ENCODE assay signal across 18 cellular contexts in genomic region chr1:59521456-59521855, GRCh38.
DNase-seq lines count a peak whose midpoint lies in the region; ATAC-seq and TF ChIP-seq lines count a peak whose summit lies in the region.
"Had no signal": no experiment of that assay in that cellular context is flagged by ENCODE, and none has a peak within 500 bp of the region (broad histone marks: within the 10 kb centered on the region; RNA-seq: fewer than 3 reads in every experiment).

No MANE protein-coding gene starts in this region.

- H3K36me3 ChIP-seq in adipocyte (ENCODE audit: control insufficient read depth, insufficient read depth, low read length, severe bottlenecking) (no peaks in the 10 kb centered on the region), gastroesophageal sphincter (peaks cover 0 to 4% of the 10 kb centered on the region in 2 donors), transverse colon (no peaks in the 10 kb centered on the region)
- H3K36me3 ChIP-seq: BE2C, WERI-Rb-1 had no signal

- TF ChIP-seq POLR2A in gastroesophageal sphincter (IDR thresholded peaks at IDR 0.05): no peak
- TF ChIP-seq POLR2A in transverse colon (IDR thresholded peaks at IDR 0.05): no peak
- no peak for TF ChIP-seq POLR2A in lower leg skin (IDR thresholded peaks at IDR 0.05)

- no peak overlapping the region for H3K4me3 Mint-ChIP-seq in osteocyte (ENCODE audit: unreplicated experiment)
- H3K4me3 Mint-ChIP-seq in stimulated activated naive CD8-positive, alpha-beta T cell treated with anti-CD3 and anti-CD28 coated beads, Interleukin-15, amount 100 ng/mL, for 72 hours: no peak overlapping the region
- H3K4me3 Mint-ChIP-seq: activated CD8-positive, alpha-beta T cell treated with anti-CD3 and anti-CD28 coated beads for 36 hours; activated T-helper 17 cell treated with anti-CD3 and anti-CD28 coated beads, Interleukin-2, amount 50 U/mL, for 72 hours; natural killer cell treated with Interleukin-12 subunit alpha and Interleukin-12 subunit beta and Interleukin-15 and Interleukin-18, amount 100 ng/mL, for 72 hours had no signal

- DNase-seq in adipocyte (ENCODE audit: low read depth) (no peak), osteocyte (ENCODE audit: extremely low spot score, unreplicated experiment) (no peak), transverse colon (no peak), COR-L47 (lab: John Stamatoyannopoulos, UW) (no peak), lower leg skin (ENCODE audit: low spot score in 2 of 2) (no peak)
- DNase-seq in stimulated activated naive CD8-positive, alpha-beta T cell treated with anti-CD3 and anti-CD28 coated beads, Interleukin-15, amount 100 ng/mL, for 72 hours: no peak
- DNase-seq: activated CD8-positive, alpha-beta T cell treated with anti-CD3 and anti-CD28 coated beads for 36 hours; BE2C; cortex of kidney; DMS 273 treated with DMSO at 0.1 percent for 48 hours; head of caudate nucleus; stimulated activated naive CD4-positive, alpha-beta T cell; WERI-Rb-1 had no signal

- no peaks in the 10 kb centered on the region for H3K27me3 ChIP-seq in adipocyte (replicated peaks; ENCODE audit: control insufficient read depth, insufficient read depth, low read length)
- no peaks in the 10 kb centered on the region for H3K27me3 ChIP-seq in gastroesophageal sphincter
- no peaks in the 10 kb centered on the region for H3K27me3 ChIP-seq in transverse colon
- H3K27me3 ChIP-seq: BE2C had no signal

- no peaks in the 10 kb centered on the region for H3K36me3 Mint-ChIP-seq in osteocyte (ENCODE audit: unreplicated experiment)
- H3K36me3 Mint-ChIP-seq: natural killer cell treated with Interleukin-12 subunit alpha and Interleukin-12 subunit beta and Interleukin-15 and Interleukin-18, amount 100 ng/mL, for 72 hours had no signal

- H3K4me3 ChIP-seq in adipocyte (ENCODE audit: low read length) (peak overlapping the region; percentile 4), gastroesophageal sphincter (no peak overlapping the region), transverse colon (no peak overlapping the region), lower leg skin (ENCODE audit: low read depth, poor library complexity, severe bottlenecking) (no peak overlapping the region)
- H3K4me3 ChIP-seq: K562 had no signal

- in situ Hi-C loops in transverse colon (cut with MboI; ENCODE audit: low pct_ligation_motif_present in 1 of 4, low pct_unique_long_range_greater_than_20kb in 1 of 4, low sequenced_read_pairs in 3 of 4): no loop called here

- peak overlapping the region; percentile 11 to 77 (median 76) for H3K27ac ChIP-seq in gastroesophageal sphincter
- H3K27ac ChIP-seq in transverse colon: peak overlapping the region; percentile 46 to 58 (median 46)
- H3K27ac ChIP-seq: HL-60, WERI-Rb-1 had no signal

- H3K9ac ChIP-seq in adipocyte (ENCODE audit: low read length): peak overlapping the region; percentile 52

- peaks cover 28% of the 10 kb centered on the region for H3K4me1 ChIP-seq in adipocyte (ENCODE audit: control insufficient read depth, insufficient read depth, low read length)
- peaks cover 8 to 37% (median 15%) of the 10 kb centered on the region in 3 donors for H3K4me1 ChIP-seq in gastroesophageal sphincter
- peaks cover 4 to 15% (median 12%) of the 10 kb centered on the region in 4 donors for H3K4me1 ChIP-seq in transverse colon
- H3K4me1 ChIP-seq: BE2C had no signal

- TF ChIP-seq CTCF in gastroesophageal sphincter (IDR thresholded peaks at IDR 0.05): no peak
- TF ChIP-seq CTCF in osteocyte (IDR thresholded peaks at IDR 0.05): no peak
- TF ChIP-seq CTCF in transverse colon (IDR thresholded peaks at IDR 0.05): no peak
- no peak for TF ChIP-seq CTCF in lower leg skin (IDR thresholded peaks at IDR 0.05)

- H3K9me3 Mint-ChIP-seq in osteocyte (ENCODE audit: unreplicated experiment): no peaks in the 10 kb centered on the region
- H3K9me3 Mint-ChIP-seq in stimulated activated naive CD8-positive, alpha-beta T cell treated with anti-CD3 and anti-CD28 coated beads, Interleukin-15, amount 100 ng/mL, for 72 hours: no peaks in the 10 kb centered on the region
- H3K9me3 Mint-ChIP-seq: activated CD8-positive, alpha-beta T cell treated with anti-CD3 and anti-CD28 coated beads for 36 hours; activated T-helper 17 cell treated with anti-CD3 and anti-CD28 coated beads, Interleukin-2, amount 50 U/mL, for 72 hours; natural killer cell treated with Interleukin-12 subunit alpha and Interleukin-12 subunit beta and Interleukin-15 and Interleukin-18, amount 100 ng/mL, for 72 hours had no signal

- 59 to 100% methylated on average over 1 to 2 of the region's 2 CpGs for WGBS in gastroesophageal sphincter (ENCODE audit: low coverage in 1 of 2), 2 donors
- WGBS in transverse colon (ENCODE audit: low coverage in 1 of 2), 2 donors: 68 to 86% methylated on average over 1 to 2 of the region's 2 CpGs
- WGBS in lower leg skin, 2 donors: 70 to 84% methylated on average over 2 of the region's 2 CpGs

- H3K27ac Mint-ChIP-seq in osteocyte (ENCODE audit: unreplicated experiment): peak overlapping the region; percentile 70
- no peak overlapping the region for H3K27ac Mint-ChIP-seq in stimulated activated naive CD8-positive, alpha-beta T cell treated with anti-CD3 and anti-CD28 coated beads, Interleukin-15, amount 100 ng/mL, for 72 hours
- H3K27ac Mint-ChIP-seq: activated CD8-positive, alpha-beta T cell treated with anti-CD3 and anti-CD28 coated beads for 36 hours; activated T-helper 17 cell treated with anti-CD3 and anti-CD28 coated beads, Interleukin-2, amount 50 U/mL, for 72 hours; natural killer cell treated with Interleukin-12 subunit alpha and Interleukin-12 subunit beta and Interleukin-15 and Interleukin-18, amount 100 ng/mL, for 72 hours had no signal

- intact Hi-C loops in transverse colon (cut with DNase I; ENCODE audit: low total_unique reads): no loop called here
- intact Hi-C loops in lower leg skin (cut with DNase I; ENCODE audit: low total_unique reads): no loop called here

- no peaks in the 10 kb centered on the region for H3K27me3 Mint-ChIP-seq in osteocyte (ENCODE audit: unreplicated experiment)
- no peaks in the 10 kb centered on the region for H3K27me3 Mint-ChIP-seq in stimulated activated naive CD8-positive, alpha-beta T cell treated with anti-CD3 and anti-CD28 coated beads, Interleukin-15, amount 100 ng/mL, for 72 hours
- H3K27me3 Mint-ChIP-seq: activated CD8-positive, alpha-beta T cell treated with anti-CD3 and anti-CD28 coated beads for 36 hours; activated T-helper 17 cell treated with anti-CD3 and anti-CD28 coated beads, Interleukin-2, amount 50 U/mL, for 72 hours; natural killer cell treated with Interleukin-12 subunit alpha and Interleukin-12 subunit beta and Interleukin-15 and Interleukin-18, amount 100 ng/mL, for 72 hours had no signal

- no peak for ATAC-seq in gastroesophageal sphincter
- no peak for ATAC-seq in stimulated activated naive CD8-positive, alpha-beta T cell treated with anti-CD3 and anti-CD28 coated beads, Interleukin-15, amount 100 ng/mL, for 72 hours
- ATAC-seq: activated CD8-positive, alpha-beta T cell treated with anti-CD3 and anti-CD28 coated beads for 36 hours; activated T-helper 17 cell treated with anti-CD3 and anti-CD28 coated beads, Interleukin-2, amount 50 U/mL, for 72 hours; K562; natural killer cell treated with Interleukin-12 subunit alpha and Interleukin-12 subunit beta and Interleukin-15 and Interleukin-18, amount 100 ng/mL, for 72 hours had no signal

- peaks cover 57% of the 10 kb centered on the region for H3K4me1 Mint-ChIP-seq in osteocyte (ENCODE audit: unreplicated experiment)
- H3K4me1 Mint-ChIP-seq in stimulated activated naive CD8-positive, alpha-beta T cell treated with anti-CD3 and anti-CD28 coated beads, Interleukin-15, amount 100 ng/mL, for 72 hours: no peaks in the 10 kb centered on the region
- H3K4me1 Mint-ChIP-seq: activated T-helper 17 cell treated with anti-CD3 and anti-CD28 coated beads, Interleukin-2, amount 50 U/mL, for 72 hours had no signal

- no peak for TF ChIP-seq EP300 in gastroesophageal sphincter (IDR thresholded peaks at IDR 0.05)
- TF ChIP-seq EP300 in transverse colon (IDR thresholded peaks at IDR 0.05; ENCODE audit: low read depth): no peak

- H3K9me3 ChIP-seq in adipocyte (ENCODE audit: control insufficient read depth, low read length): no peaks in the 10 kb centered on the region
- no peaks in the 10 kb centered on the region for H3K9me3 ChIP-seq in gastroesophageal sphincter
- no peaks in the 10 kb centered on the region for H3K9me3 ChIP-seq in transverse colon
- H3K9me3 ChIP-seq: BE2C had no signal
